In genomic region chr14:106308839-106309389, GRCh38 we compare ENCODE assay signal across 8 cellular contexts.
DNase-seq lines count a peak whose midpoint lies in the region; ATAC-seq and TF ChIP-seq lines count a peak whose summit lies in the region.

No MANE protein-coding gene starts in this region.

- intact Hi-C loops in posterior cingulate gyrus (cut with DNase I): no loop called here

- peaks cover 10% of the 10 kb centered on the region for H3K36me3 Mint-ChIP-seq in endothelial cell (ENCODE audit: low read depth, unreplicated experiment)

- ATAC-seq in GM21447 (IDR thresholded peaks at IDR 0.05; ENCODE audit: unreplicated experiment): peak; percentile 88

- peak; percentile 32 for DNase-seq in ELR (ENCODE audit: low read depth)
- DNase-seq in Jurkat, Clone E6-1 (ENCODE audit: low read depth, low spot score): peak; percentile 39
- DNase-seq in activated CD4-positive, alpha-beta T cell treated with anti-CD3 and anti-CD28 coated beads, Interleukin-2, amount 50 U/mL, for 1 hour: peak; percentile 69
- DNase-seq in endothelial cell (ENCODE audit: low spot score): peak; percentile 4
- DNase-seq in stimulated activated CD4-positive, alpha-beta T cell treated with anti-CD3 and anti-CD28 coated beads, Interleukin-15, amount 100 ng/mL, for 48 hours (ENCODE audit: low read depth in 2 of 2): peak; percentile 94 to 97
- DNase-seq in NCI-H1092 (lab: John Stamatoyannopoulos, UW): no peak
- DNase-seq in posterior cingulate gyrus: no peak

- H3K4me1 Mint-ChIP-seq in endothelial cell (ENCODE audit: unreplicated experiment): no peaks in the 10 kb centered on the region

- H3K27ac Mint-ChIP-seq in endothelial cell (ENCODE audit: unreplicated experiment): no peak overlapping the region

- H3K4me3 Mint-ChIP-seq in endothelial cell (ENCODE audit: unreplicated experiment): peak overlapping the region; percentile 47

- TF ChIP-seq CTCF in endothelial cell (IDR thresholded peaks at IDR 0.05; ENCODE audit: unreplicated experiment): peak; percentile 61

- H3K27me3 Mint-ChIP-seq in endothelial cell (ENCODE audit: unreplicated experiment): no peaks in the 10 kb centered on the region

- peaks cover 57% of the 10 kb centered on the region for H3K9me3 Mint-ChIP-seq in endothelial cell (ENCODE audit: unreplicated experiment)

- H3K4me3 ChIP-seq in Jurkat, Clone E6-1 (ENCODE audit: low read length): no peak overlapping the region

Comparison
In these comparisons a context has a peak if more than half of its experiments do, and no peak if none do; other contexts are left out.
1. DNase-seq: peak in ELR (single experiment), Jurkat, Clone E6-1 (single experiment), activated CD4-positive, alpha-beta T cell treated with anti-CD3 and anti-CD28 coated beads, Interleukin-2, amount 50 U/mL, for 1 hour (single experiment), endothelial cell (single experiment) and stimulated activated CD4-positive, alpha-beta T cell treated with anti-CD3 and anti-CD28 coated beads, Interleukin-15, amount 100 ng/mL, for 48 hours (2 of 2); none in NCI-H1092 (single experiment) and posterior cingulate gyrus (0 of 10).